ENCODE assay signal across 10 cellular contexts in the genomic region with DNA sequence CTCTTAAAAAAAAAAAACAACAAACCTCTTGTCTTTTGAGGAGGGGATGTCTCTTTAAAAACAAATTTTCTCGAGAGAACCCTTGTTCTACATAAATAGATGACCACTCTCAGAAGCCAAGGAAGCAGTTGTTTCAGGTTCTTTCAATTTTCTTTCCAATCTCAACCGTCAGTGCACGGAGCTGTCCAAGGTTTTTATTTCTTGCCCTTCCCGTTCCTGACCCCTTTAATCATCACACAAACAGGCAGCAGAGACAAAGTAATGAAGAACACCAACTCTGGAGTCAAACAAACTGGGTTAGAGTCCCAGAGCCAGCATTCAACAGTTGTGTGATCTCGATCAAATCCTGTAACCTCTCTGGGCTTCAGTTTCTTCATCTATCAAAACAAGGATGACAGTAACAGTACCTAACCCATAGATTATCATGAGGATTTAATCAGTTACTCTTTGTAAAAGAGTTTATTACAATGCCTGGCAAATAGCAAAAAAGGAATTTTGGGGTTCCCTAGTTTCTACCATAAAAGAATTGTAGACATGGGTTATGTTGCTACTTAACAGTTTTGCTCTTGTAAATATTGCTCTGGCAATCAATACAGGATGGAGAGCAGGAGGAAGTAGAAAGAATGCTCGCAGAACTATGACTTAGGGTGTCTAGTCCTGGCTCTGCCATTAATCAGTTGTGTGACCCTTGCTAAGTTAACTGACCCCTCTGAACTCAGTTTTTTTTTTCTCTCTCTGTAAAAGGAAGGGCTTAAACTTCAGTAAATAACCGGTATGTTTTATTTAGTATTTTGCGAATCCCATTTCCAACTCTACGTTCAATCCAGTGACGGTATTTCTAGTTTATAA. TPM values are rescaled to one million over a fixed set of nuclear protein-coding genes. Genes with fewer than 3 reads are reported as not detected.
DNase-seq lines count a peak whose midpoint lies in the region; ATAC-seq, FAIRE-seq and TF ChIP-seq lines count a peak whose summit lies in the region.
"Had no signal": no experiment of that assay in that cellular context is flagged by ENCODE, and none has a peak within 500 bp of the region (broad histone marks: within the 10 kb centered on the region; RNA-seq: fewer than 3 reads in every experiment).

No MANE protein-coding gene starts in this region.

- peak overlapping the region; percentile 77 for H3K4me3 Mint-ChIP-seq in activated CD4-positive, alpha-beta T cell treated with anti-CD3 and anti-CD28 coated beads, Interleukin-2, amount 10 ng/mL, durations not matched to agents 7 days and 5 days
- H3K4me3 Mint-ChIP-seq in T-cell = peak overlapping the region; percentile 54 to 87 (median 79)

- no peak for TF ChIP-seq CTCF in fibroblast of the aortic adventitia (IDR thresholded peaks at IDR 0.05; ENCODE audit: insufficient read depth, low read length)

- DNase-seq in activated CD4-positive, alpha-beta T cell treated with anti-CD3 and anti-CD28 coated beads, Interleukin-2, amount 10 ng/mL, durations not matched to agents 7 days and 5 days = no peak
- no peak for DNase-seq in activated CD4-positive, alpha-beta T cell treated with anti-CD3 and anti-CD28 coated beads, Interleukin-2, amount 50 U/mL, for 4 hours
- no peak for DNase-seq in T-cell
- peak; percentile 53 for DNase-seq in fibroblast of the aortic adventitia (ENCODE audit: low read depth)
- DNase-seq in GM19239 (ENCODE audit: insufficient read length, low spot score) = no peak
- no peak for DNase-seq in stimulated activated CD8-positive, alpha-beta memory T cell treated with anti-CD3 and anti-CD28 coated beads, Interleukin-4, amount 100 ng/mL, for 48 hours
- no peak for DNase-seq in iPS-NIHi7 (ENCODE audit: extremely low spot score)
- DNase-seq: NK-92 treated with Interleukin-12 subunit alpha and Interleukin-12 subunit beta, amount 100 ng/mL, for 24 hours had no signal

- no peaks in the 10 kb centered on the region for H3K27me3 ChIP-seq in skeletal muscle satellite cell (ENCODE audit: control insufficient read depth, insufficient read depth, low read length)

- POLR2A ChIA-PET in activated CD4-positive, alpha-beta T cell treated with anti-CD3 and anti-CD28 coated beads, Interleukin-2, amount 10 ng/mL, durations not matched to agents 7 days and 5 days (lab: Charles Lee) = no interaction called here
- POLR2A ChIA-PET in T-cell (lab: Charles Lee) = no interaction called here

- no peak overlapping the region for H3K9ac ChIP-seq in skeletal muscle satellite cell (ENCODE audit: low read depth, low read length)

- peaks cover 7% of the 10 kb centered on the region for H3K36me3 Mint-ChIP-seq in activated CD4-positive, alpha-beta T cell treated with anti-CD3 and anti-CD28 coated beads, Interleukin-2, amount 10 ng/mL, durations not matched to agents 7 days and 5 days (ENCODE audit: low read depth)
- peaks cover 7% of the 10 kb centered on the region for H3K36me3 Mint-ChIP-seq in T-cell

- ATAC-seq in T-cell (replicated peaks in 1 of 4) = no peak

- CTCF ChIA-PET in activated CD4-positive, alpha-beta T cell treated with anti-CD3 and anti-CD28 coated beads, Interleukin-2, amount 10 ng/mL, durations not matched to agents 7 days and 5 days (lab: Charles Lee) = no interaction called here
- CTCF ChIA-PET in T-cell (lab: Charles Lee) = no interaction called here

- peaks cover 44% of the 10 kb centered on the region for H3K4me1 Mint-ChIP-seq in activated CD4-positive, alpha-beta T cell treated with anti-CD3 and anti-CD28 coated beads, Interleukin-2, amount 10 ng/mL, durations not matched to agents 7 days and 5 days
- peaks cover 17 to 28% (median 27%) of the 10 kb centered on the region in 3 donors for H3K4me1 Mint-ChIP-seq in T-cell

- H3K4me2 ChIP-seq in skeletal muscle satellite cell (ENCODE audit: low read length) = peak overlapping the region; percentile 89

- H3K4me3 ChIP-seq in fibroblast of the aortic adventitia (ENCODE audit: low read depth, low read length) = no peak overlapping the region
- no peak overlapping the region for H3K4me3 ChIP-seq in skeletal muscle satellite cell (ENCODE audit: low read length)

- H3K4me1 ChIP-seq in skeletal muscle satellite cell (ENCODE audit: control insufficient read depth, insufficient read depth, low read length) = peaks cover 17% of the 10 kb centered on the region

- no peaks in the 10 kb centered on the region for H3K36me3 ChIP-seq in skeletal muscle satellite cell (ENCODE audit: insufficient read depth, low read length)

- FAIRE-seq in GM19239 (lab: Jason Lieb, UNC) = no peak

- H3K27me3 Mint-ChIP-seq in activated CD4-positive, alpha-beta T cell treated with anti-CD3 and anti-CD28 coated beads, Interleukin-2, amount 10 ng/mL, durations not matched to agents 7 days and 5 days = peaks cover 18% of the 10 kb centered on the region
- H3K27me3 Mint-ChIP-seq in T-cell = peaks cover 15 to 21% of the 10 kb centered on the region in 2 donors

- no peaks in the 10 kb centered on the region for H3K9me3 ChIP-seq in skeletal muscle satellite cell (replicated peaks; ENCODE audit: low read length)

- H3K9me3 Mint-ChIP-seq in activated CD4-positive, alpha-beta T cell treated with anti-CD3 and anti-CD28 coated beads, Interleukin-2, amount 10 ng/mL, durations not matched to agents 7 days and 5 days = no peaks in the 10 kb centered on the region
- H3K9me3 Mint-ChIP-seq in T-cell = no peaks in the 10 kb centered on the region
- H3K9me3 Mint-ChIP-seq: dendritic cell treated with granulocyte-macrophage colony-stimulating factor and Interleukin-4, amounts not matched to agents 40 ng/mL and 50 ng/mL, for 4 days had no signal

- H3K27ac Mint-ChIP-seq in activated CD4-positive, alpha-beta T cell treated with anti-CD3 and anti-CD28 coated beads, Interleukin-2, amount 10 ng/mL, durations not matched to agents 7 days and 5 days = no peak overlapping the region
- no peak overlapping the region for H3K27ac Mint-ChIP-seq in T-cell

RNA-seq across cellular contexts. Expression of gene NIM1K, which starts 1.0 kb away (rescaled TPM):
- under 1 TPM; 0.50 to 0.75 TPM for total RNA-seq in activated CD4-positive, alpha-beta T cell treated with anti-CD3 and anti-CD28 coated beads, Interleukin-2, amount 10 ng/mL, durations not matched to agents 7 days and 5 days
- under 1 TPM in 4 of 5 donors, not detected in 1; 0.41 to 0.89 (median 0.73) TPM for total RNA-seq in T-cell
- total RNA-seq in fibroblast of the aortic adventitia (ENCODE audit: low replicate concordance) = 0.65 and 1.9 TPM in 2 replicates
- total RNA-seq in skeletal muscle satellite cell (2012; rRNA removed) = 1.0 and 2.0 TPM in 2 replicates
